Comparison of ENCODE assay signal across 8 cellular contexts in genomic region chr14:39491134-39491541, GRCh38. TPM values are rescaled to one million over a fixed set of nuclear protein-coding genes. Genes with fewer than 3 reads are reported as not detected.
DNase-seq lines count a peak whose midpoint lies in the region; ATAC-seq lines count a peak whose summit lies in the region.

No MANE protein-coding gene starts in this region.

- H2AK5ac ChIP-seq in mesenchymal stem cell (ENCODE audit: low read length, severe bottlenecking), result peak overlapping the region; percentile 27

- peak overlapping the region; percentile 80 for H3K27ac ChIP-seq in mesenchymal stem cell (ENCODE audit: low read length, poor library complexity, severe bottlenecking)

- peaks cover 3% of the 10 kb centered on the region for H3K4me1 Mint-ChIP-seq in T-helper 17 cell

- no peaks in the 10 kb centered on the region for H3K36me3 ChIP-seq in mesenchymal stem cell (ENCODE audit: control insufficient read depth in 1 of 2, insufficient read depth in 2 of 2, low read depth in 1 of 2, low read length in 2 of 2)

- H3K4me2 ChIP-seq in mesenchymal stem cell (ENCODE audit: low read length, poor library complexity, severe bottlenecking), result no peak overlapping the region

- H2BK12ac ChIP-seq in mesenchymal stem cell (ENCODE audit: low read length in 2 of 2), result no peak overlapping the region

- H3K4me3 Mint-ChIP-seq in T-helper 17 cell, result no peak overlapping the region

- WGBS in mesenchymal stem cell, result 0% methylated on average over 1 of the region's 3 CpGs

- H3K9me3 ChIP-seq in mesenchymal stem cell (ENCODE audit: control insufficient read depth, low read length) (no peaks in the 10 kb centered on the region), T-helper 17 cell (ENCODE audit: control insufficient read depth, low read length, poor library complexity, severe bottlenecking) (no peaks in the 10 kb centered on the region)

- H2BK15ac ChIP-seq in mesenchymal stem cell (ENCODE audit: low read depth, poor library complexity, severe bottlenecking), result no peak overlapping the region

- ATAC-seq in HG03139 (IDR thresholded peaks at IDR 0.05; ENCODE audit: unreplicated experiment) (no peak), T-helper 17 cell (no peak)

- H4K8ac ChIP-seq in mesenchymal stem cell (ENCODE audit: low read length), result no peak overlapping the region

- H3K27ac Mint-ChIP-seq in T-helper 17 cell, result no peak overlapping the region

- no peak overlapping the region for H3K14ac ChIP-seq in mesenchymal stem cell (ENCODE audit: low read length in 2 of 2)

- no peak overlapping the region for H2BK120ac ChIP-seq in mesenchymal stem cell (ENCODE audit: low read depth, low read length)

- DNase-seq in NCI-H524 (lab: John Stamatoyannopoulos, UW) (peak; percentile 48 to 73), NCI-H524 treated with DMSO at 0.1 percent for 48 hours (lab: John Stamatoyannopoulos, UW) (no peak), NCI-H2081 treated with DMSO at 0.1 percent for 48 hours (lab: John Stamatoyannopoulos, UW) (peak; percentile 4), T47D (ENCODE audit: low read depth in 1 of 2, low spot score in 1 of 2) (peak; percentile 23 to 50), mesenchymal stem cell (peak; percentile 55), cerebellar nuclear complex (lab: John Stamatoyannopoulos, UW) (no peak), T-helper 17 cell (no peak)

- in situ Hi-C loops in T47D (cut with HindIII; ENCODE audit: low pct_unique_long_range_greater_than_20kb, low sequenced_read_pairs), result no loop called here

- H3K36me3 Mint-ChIP-seq in T-helper 17 cell (ENCODE audit: low read depth), result peaks cover 3% of the 10 kb centered on the region

- H3K79me1 ChIP-seq in mesenchymal stem cell (replicated peaks; ENCODE audit: low read length, poor library complexity, severe bottlenecking), result no peaks in the 10 kb centered on the region

- H3K18ac ChIP-seq in mesenchymal stem cell (ENCODE audit: low read depth in 1 of 2, low read length in 2 of 2), result no peak overlapping the region

- no peaks in the 10 kb centered on the region for H3K27me3 ChIP-seq in mesenchymal stem cell (ENCODE audit: control insufficient read depth in 1 of 2, insufficient read depth in 1 of 2, low read length in 2 of 2)

- H3K4me1 ChIP-seq in mesenchymal stem cell (ENCODE audit: control insufficient read depth, insufficient read depth, low read depth, low read length), result no peaks in the 10 kb centered on the region

- H4K91ac ChIP-seq in mesenchymal stem cell (ENCODE audit: low read length), result no peak overlapping the region

- no peak overlapping the region for H2BK5ac ChIP-seq in mesenchymal stem cell (ENCODE audit: low read depth, low read length, poor library complexity, severe bottlenecking)

- no peaks in the 10 kb centered on the region for H3K27me3 Mint-ChIP-seq in T-helper 17 cell

- H3K9ac ChIP-seq in mesenchymal stem cell (ENCODE audit: low read length), result peak overlapping the region; percentile 83

- no peak overlapping the region for H2AFZ ChIP-seq in mesenchymal stem cell (ENCODE audit: low read depth, low read length)

- no peak overlapping the region for H3K4ac ChIP-seq in mesenchymal stem cell (ENCODE audit: low read depth in 1 of 2, low read length in 2 of 2)

- no peak overlapping the region for H3K23ac ChIP-seq in mesenchymal stem cell (ENCODE audit: low read length in 2 of 2)

- peak overlapping the region in 1 of 2 experiments; percentile 43 for H3K4me3 ChIP-seq in mesenchymal stem cell (ENCODE audit: insufficient read depth in 1 of 2, low read depth in 1 of 2, low read length in 2 of 2)

RNA-seq across cellular contexts. Expression of gene FBXO33, which starts 58.9 kb away (rescaled TPM):
- polyA plus RNA-seq in mesenchymal stem cell (2013, experiment 1 of 2), result 10.4 TPM
- polyA plus RNA-seq in mesenchymal stem cell (2013, experiment 2 of 2), result 11.3 TPM
- 10 to 100 TPM; 47.8 to 59.1 TPM for total RNA-seq in T-helper 17 cell

Comparison
In these comparisons a context has a peak if more than half of its experiments do, and no peak if none do; other contexts are left out.
1. DNase-seq: peak in NCI-H524 (2 of 2), NCI-H2081 treated with DMSO at 0.1 percent for 48 hours (single experiment), T47D (2 of 2) and mesenchymal stem cell (single experiment); none in NCI-H524 treated with DMSO at 0.1 percent for 48 hours (single experiment), cerebellar nuclear complex (0 of 2) and T-helper 17 cell (0 of 3).